In the genomic region with DNA sequence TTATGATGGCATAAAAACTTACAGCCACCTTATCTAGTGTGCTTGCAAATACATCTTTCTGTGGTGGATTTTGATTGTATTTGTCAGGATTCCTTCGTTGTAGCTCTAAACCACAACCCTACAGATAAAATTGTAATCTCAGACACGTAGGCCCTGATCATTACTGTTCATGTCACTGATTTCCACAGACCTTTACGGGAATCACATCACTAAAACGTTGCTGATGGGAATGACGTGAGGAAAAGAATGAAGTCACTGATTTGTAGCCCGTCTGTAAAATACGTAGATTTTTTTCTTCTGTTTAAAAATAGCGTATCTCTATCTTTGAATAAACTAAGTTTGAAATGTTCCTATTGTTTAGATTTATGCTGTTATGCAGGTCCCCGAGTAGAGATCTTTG, we compare ENCODE assay signal across 28 cellular contexts.
"Had no signal": no experiment of that assay in that cellular context is flagged by ENCODE, and none has a peak within 500 bp of the region (broad histone marks: within the 10 kb centered on the region; RNA-seq: fewer than 3 reads in every experiment).

No MANE protein-coding gene starts in this region.

- H3K27ac Mint-ChIP-seq: activated CD4-positive, alpha-beta memory T cell treated with anti-CD3 and anti-CD28 coated beads for 36 hours; activated CD4-positive, alpha-beta T cell treated with anti-CD3 and anti-CD28 coated beads for 36 hours; activated CD4-positive, alpha-beta T cell treated with anti-CD3 and anti-CD28 coated beads, Interleukin-2, amount 10 ng/mL, durations not matched to agents 24 days and 14 days; activated CD8-positive, alpha-beta memory T cell treated with anti-CD3 and anti-CD28 coated beads, Interleukin-2, amount 10 ng/mL, durations not matched to agents 7 days and 5 days; activated CD8-positive, alpha-beta T cell treated with anti-CD3 and anti-CD28 coated beads, Interleukin-2, amount 10 ng/mL, durations not matched to agents 7 days and 5 days; activated naive CD4-positive, alpha-beta T cell treated with anti-CD3 and anti-CD28 coated beads for 36 hours; activated naive CD4-positive, alpha-beta T cell treated with anti-CD3 and anti-CD28 coated beads, Interleukin-2, amount 50 U/mL, for 24 hours; activated naive CD8-positive, alpha-beta T cell treated with anti-CD3 and anti-CD28 coated beads for 36 hours; activated naive CD8-positive, alpha-beta T cell treated with anti-CD3 and anti-CD28 coated beads, Interleukin-2, amount 50 U/mL, for 24 hours; activated T-helper 1 cell treated with anti-CD3 and anti-CD28 coated beads, Interleukin-12 subunit alpha, Interleukin-12 subunit beta, Interleukin-2, Interleukin-4 antibody, amounts not matched to agents 30 ng/mL and 10 ng/mL and 1 ng/mL, durations not matched to agents 14 hours and 24 hours and 36 hours; activated T-helper 2 cell treated with anti-CD3 and anti-CD28 coated beads, Interferon-gamma antibody, Interleukin-2, Interleukin-4, amounts not matched to agents 10 μg/mL and 5 μg/mL and 100 μg/mL, durations not matched to agents 14 hours and 24 hours and 36 hours had no signal

- H3K4me3 Mint-ChIP-seq: activated CD4-positive, alpha-beta memory T cell treated with anti-CD3 and anti-CD28 coated beads for 36 hours; activated CD4-positive, alpha-beta T cell treated with anti-CD3 and anti-CD28 coated beads for 36 hours; activated CD4-positive, alpha-beta T cell treated with anti-CD3 and anti-CD28 coated beads, Interleukin-2, amount 10 ng/mL, durations not matched to agents 24 days and 14 days; activated CD8-positive, alpha-beta memory T cell treated with anti-CD3 and anti-CD28 coated beads, Interleukin-2, amount 10 ng/mL, durations not matched to agents 7 days and 5 days; activated CD8-positive, alpha-beta T cell treated with anti-CD3 and anti-CD28 coated beads, Interleukin-2, amount 10 ng/mL, durations not matched to agents 7 days and 5 days; activated naive CD4-positive, alpha-beta T cell treated with anti-CD3 and anti-CD28 coated beads for 36 hours; activated naive CD4-positive, alpha-beta T cell treated with anti-CD3 and anti-CD28 coated beads, Interleukin-2, amount 50 U/mL, for 24 hours; activated naive CD8-positive, alpha-beta T cell treated with anti-CD3 and anti-CD28 coated beads for 36 hours; activated naive CD8-positive, alpha-beta T cell treated with anti-CD3 and anti-CD28 coated beads, Interleukin-2, amount 50 U/mL, for 24 hours; activated T-helper 1 cell treated with anti-CD3 and anti-CD28 coated beads, Interleukin-12 subunit alpha, Interleukin-12 subunit beta, Interleukin-2, Interleukin-4 antibody, amounts not matched to agents 30 ng/mL and 10 ng/mL and 1 ng/mL, durations not matched to agents 14 hours and 24 hours and 36 hours had no signal

- H3K9me3 Mint-ChIP-seq: activated CD4-positive, alpha-beta memory T cell treated with anti-CD3 and anti-CD28 coated beads for 36 hours; activated CD4-positive, alpha-beta T cell treated with anti-CD3 and anti-CD28 coated beads, Interleukin-2, amount 10 ng/mL, durations not matched to agents 24 days and 14 days; activated naive CD4-positive, alpha-beta T cell treated with anti-CD3 and anti-CD28 coated beads for 36 hours; activated naive CD4-positive, alpha-beta T cell treated with anti-CD3 and anti-CD28 coated beads, Interleukin-2, amount 50 U/mL, for 24 hours; activated naive CD8-positive, alpha-beta T cell treated with anti-CD3 and anti-CD28 coated beads for 36 hours; activated naive CD8-positive, alpha-beta T cell treated with anti-CD3 and anti-CD28 coated beads, Interleukin-2, amount 50 U/mL, for 24 hours; activated T-helper 1 cell treated with anti-CD3 and anti-CD28 coated beads, Interleukin-12 subunit alpha, Interleukin-12 subunit beta, Interleukin-2, Interleukin-4 antibody, amounts not matched to agents 30 ng/mL and 10 ng/mL and 1 ng/mL, durations not matched to agents 14 hours and 24 hours and 36 hours; activated T-helper 2 cell treated with anti-CD3 and anti-CD28 coated beads, Interferon-gamma antibody, Interleukin-2, Interleukin-4, amounts not matched to agents 10 μg/mL and 5 μg/mL and 100 μg/mL, durations not matched to agents 14 hours and 24 hours and 36 hours had no signal

- H3K4me3 ChIP-seq: adrenal gland, ascending aorta, colonic mucosa, esophagus squamous epithelium, gastroesophageal sphincter, heart right ventricle had no signal

- H3K27ac ChIP-seq: adrenal gland, ascending aorta, colonic mucosa, epithelial cell of prostate, esophagus squamous epithelium, gastroesophageal sphincter, heart right ventricle had no signal

- H3K36me3 ChIP-seq: adrenal gland, ascending aorta, colonic mucosa, esophagus squamous epithelium, gastroesophageal sphincter, heart right ventricle had no signal

- H3K36me3 Mint-ChIP-seq: activated CD4-positive, alpha-beta memory T cell treated with anti-CD3 and anti-CD28 coated beads for 36 hours; activated CD8-positive, alpha-beta memory T cell treated with anti-CD3 and anti-CD28 coated beads, Interleukin-2, amount 10 ng/mL, durations not matched to agents 7 days and 5 days; activated naive CD4-positive, alpha-beta T cell treated with anti-CD3 and anti-CD28 coated beads, Interleukin-2, amount 50 U/mL, for 24 hours; activated naive CD8-positive, alpha-beta T cell treated with anti-CD3 and anti-CD28 coated beads for 36 hours had no signal

- H3K4me1 Mint-ChIP-seq: activated CD4-positive, alpha-beta T cell treated with anti-CD3 and anti-CD28 coated beads for 36 hours; activated CD4-positive, alpha-beta T cell treated with anti-CD3 and anti-CD28 coated beads, Interleukin-2, amount 10 ng/mL, durations not matched to agents 24 days and 14 days; activated CD8-positive, alpha-beta memory T cell treated with anti-CD3 and anti-CD28 coated beads, Interleukin-2, amount 10 ng/mL, durations not matched to agents 7 days and 5 days; activated naive CD4-positive, alpha-beta T cell treated with anti-CD3 and anti-CD28 coated beads, Interleukin-2, amount 50 U/mL, for 24 hours; activated naive CD8-positive, alpha-beta T cell treated with anti-CD3 and anti-CD28 coated beads for 36 hours; activated naive CD8-positive, alpha-beta T cell treated with anti-CD3 and anti-CD28 coated beads, Interleukin-2, amount 50 U/mL, for 24 hours had no signal

- H3K27me3 Mint-ChIP-seq: activated CD4-positive, alpha-beta memory T cell treated with anti-CD3 and anti-CD28 coated beads for 36 hours; activated CD4-positive, alpha-beta T cell treated with anti-CD3 and anti-CD28 coated beads, Interleukin-2, amount 10 ng/mL, durations not matched to agents 24 days and 14 days; activated CD8-positive, alpha-beta memory T cell treated with anti-CD3 and anti-CD28 coated beads, Interleukin-2, amount 10 ng/mL, durations not matched to agents 7 days and 5 days; activated naive CD8-positive, alpha-beta T cell treated with anti-CD3 and anti-CD28 coated beads, Interleukin-2, amount 50 U/mL, for 24 hours had no signal

- H3K4me1 ChIP-seq: adrenal gland, ascending aorta, colonic mucosa, esophagus squamous epithelium, gastroesophageal sphincter, heart right ventricle had no signal

- DNase-seq: activated CD4-positive, alpha-beta memory T cell treated with anti-CD3 and anti-CD28 coated beads for 36 hours; activated CD4-positive, alpha-beta T cell treated with anti-CD3 and anti-CD28 coated beads for 36 hours; activated CD4-positive, alpha-beta T cell treated with anti-CD3 and anti-CD28 coated beads, Interleukin-2, amount 10 ng/mL, durations not matched to agents 24 days and 14 days; activated CD4-positive, CD25-positive, alpha-beta regulatory T cell; activated CD4-positive, CD25-positive, alpha-beta regulatory T cell treated with anti-CD3 and anti-CD28 coated beads, Interleukin-2, amount 50 U/mL, for 72 hours; activated CD8-positive, alpha-beta memory T cell treated with anti-CD3 and anti-CD28 coated beads, Interleukin-2, amount 10 ng/mL, durations not matched to agents 7 days and 5 days; activated CD8-positive, alpha-beta memory T cell treated with anti-CD3 and anti-CD28 coated beads, Interleukin-2, amount 50 U/mL, for 4 hours; activated CD8-positive, alpha-beta T cell treated with anti-CD3 and anti-CD28 coated beads, Interleukin-2, amount 10 ng/mL, durations not matched to agents 7 days and 5 days; activated effector memory CD4-positive, alpha-beta T cell treated with anti-CD3 and anti-CD28 coated beads, Interleukin-2, amount 50 U/mL, for 16 hours; activated naive CD4-positive, alpha-beta T cell treated with anti-CD3 and anti-CD28 coated beads for 36 hours; activated naive CD8-positive, alpha-beta T cell treated with anti-CD3 and anti-CD28 coated beads for 36 hours; activated naive CD8-positive, alpha-beta T cell treated with anti-CD3 and anti-CD28 coated beads, Interleukin-2, amount 50 U/mL, for 24 hours; activated T-cell treated with anti-CD3 and anti-CD28 coated beads, Interleukin-2, amount 50 U/mL, for 1 hour; activated T-cell treated with anti-CD3 and anti-CD28 coated beads, Interleukin-2, amount 50 U/mL, for 48 hours; adrenal gland; caudate nucleus; colonic mucosa; effector CD8-positive, alpha-beta T cell; esophagus squamous epithelium; foreskin melanocyte; heart right ventricle; T-helper 2 cell had no signal

- ATAC-seq: activated CD4-positive, alpha-beta T cell treated with anti-CD3 and anti-CD28 coated beads for 36 hours; activated CD8-positive, alpha-beta memory T cell treated with anti-CD3 and anti-CD28 coated beads, Interleukin-2, amount 10 ng/mL, durations not matched to agents 7 days and 5 days; activated CD8-positive, alpha-beta T cell treated with anti-CD3 and anti-CD28 coated beads, Interleukin-2, amount 10 ng/mL, durations not matched to agents 7 days and 5 days; activated naive CD8-positive, alpha-beta T cell treated with anti-CD3 and anti-CD28 coated beads, Interleukin-2, amount 50 U/mL, for 24 hours; gastroesophageal sphincter; heart right ventricle had no signal

- H3K27me3 ChIP-seq: adrenal gland, ascending aorta, colonic mucosa, esophagus squamous epithelium, gastroesophageal sphincter, heart right ventricle had no signal
